ENCODE assay signal across 1 cellular context in the genomic region with DNA sequence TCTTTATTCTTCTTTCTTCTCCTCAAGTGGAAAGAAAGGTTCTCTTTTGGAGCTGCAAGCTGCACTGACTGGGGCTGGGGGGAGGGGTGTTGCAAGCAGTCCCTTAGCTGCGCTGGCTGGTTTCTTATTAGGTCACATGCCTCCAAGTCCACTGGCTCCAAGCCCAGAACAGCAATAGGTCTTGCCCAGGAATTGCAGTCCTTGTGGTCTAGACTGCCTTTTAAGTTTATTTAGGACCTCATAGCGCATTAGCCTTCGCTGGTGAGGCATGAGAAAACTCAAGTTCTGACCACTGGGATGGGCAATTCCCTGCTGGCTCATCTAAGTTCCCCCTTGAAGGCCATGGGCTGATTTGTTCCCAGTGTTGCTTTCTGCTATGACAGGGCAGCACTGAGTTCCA.
TF ChIP-seq lines count a peak whose summit lies in the region.

No MANE protein-coding gene starts in this region.

TF ChIP-seq in SK-N-SH treated with all-trans-retinoic acid at 6 μM for 48 hours, 23 proteins besides CTCF, POLR2A, EP300 and RAD21 (continued from another document):
- TF ChIP-seq, protein P1, sequence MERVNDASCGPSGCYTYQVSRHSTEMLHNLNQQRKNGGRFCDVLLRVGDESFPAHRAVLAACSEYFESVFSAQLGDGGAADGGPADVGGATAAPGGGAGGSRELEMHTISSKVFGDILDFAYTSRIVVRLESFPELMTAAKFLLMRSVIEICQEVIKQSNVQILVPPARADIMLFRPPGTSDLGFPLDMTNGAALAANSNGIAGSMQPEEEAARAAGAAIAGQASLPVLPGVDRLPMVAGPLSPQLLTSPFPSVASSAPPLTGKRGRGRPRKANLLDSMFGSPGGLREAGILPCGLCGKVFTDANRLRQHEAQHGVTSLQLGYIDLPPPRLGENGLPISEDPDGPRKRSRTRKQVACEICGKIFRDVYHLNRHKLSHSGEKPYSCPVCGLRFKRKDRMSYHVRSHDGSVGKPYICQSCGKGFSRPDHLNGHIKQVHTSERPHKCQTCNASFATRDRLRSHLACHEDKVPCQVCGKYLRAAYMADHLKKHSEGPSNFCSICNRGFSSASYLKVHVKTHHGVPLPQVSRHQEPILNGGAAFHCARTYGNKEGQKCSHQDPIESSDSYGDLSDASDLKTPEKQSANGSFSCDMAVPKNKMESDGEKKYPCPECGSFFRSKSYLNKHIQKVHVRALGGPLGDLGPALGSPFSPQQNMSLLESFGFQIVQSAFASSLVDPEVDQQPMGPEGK (CRISPR knock-in tag; IDR thresholded peaks at IDR 0.05; ENCODE audit: borderline replicate concordance): no peak
- TF ChIP-seq PPARA (CRISPR knock-in tag; IDR thresholded peaks at IDR 0.05; ENCODE audit: borderline replicate concordance): no peak
- no peak for TF ChIP-seq GLIS3 (CRISPR knock-in tag; IDR thresholded peaks at IDR 0.05)
- TF ChIP-seq ZNF8 (CRISPR knock-in tag; IDR thresholded peaks at IDR 0.05): no peak
- no peak for TF ChIP-seq CSDC2 (CRISPR knock-in tag; IDR thresholded peaks at IDR 0.05)
- TF ChIP-seq TCF4 (CRISPR knock-in tag; IDR thresholded peaks at IDR 0.05; ENCODE audit: borderline replicate concordance): no peak
- no peak for TF ChIP-seq ISL1 (CRISPR knock-in tag; IDR thresholded peaks at IDR 0.05)
- no peak for TF ChIP-seq ARNTL (CRISPR knock-in tag; IDR thresholded peaks at IDR 0.05; ENCODE audit: borderline replicate concordance, low read depth)
- no peak for TF ChIP-seq TOX (CRISPR knock-in tag; IDR thresholded peaks at IDR 0.05; ENCODE audit: borderline replicate concordance)
- no peak for TF ChIP-seq ZNF565 (CRISPR knock-in tag; conservative IDR thresholded peaks at IDR 0.05; ENCODE audit: low read depth)
